14 cellular contexts compared by ENCODE assay signal in genomic region chr3:151630938-151631417, GRCh38.
DNase-seq lines count a peak whose midpoint lies in the region; ATAC-seq, FAIRE-seq and TF ChIP-seq lines count a peak whose summit lies in the region.
"Had no signal": no experiment of that assay in that cellular context is flagged by ENCODE, and none has a peak within 500 bp of the region (broad histone marks: within the 10 kb centered on the region; RNA-seq: fewer than 3 reads in every experiment).

No MANE protein-coding gene starts in this region.

- TF ChIP-seq CTCF in fibroblast of pulmonary artery (IDR thresholded peaks at IDR 0.05; ENCODE audit: low read length, missing control alignments), result no peak
- no peak for TF ChIP-seq CTCF in pancreas (IDR thresholded peaks at IDR 0.05)
- TF ChIP-seq CTCF in osteoblast (IDR thresholded peaks at IDR 0.05; ENCODE audit: extremely low read depth, low read depth, low read length), result no peak

- no peak overlapping the region for H3K4me3 ChIP-seq in fibroblast of pulmonary artery (replicated peaks; ENCODE audit: low read depth, low read length)
- no peak overlapping the region for H3K4me3 ChIP-seq in pancreas
- H3K4me3 ChIP-seq in osteoblast (ENCODE audit: insufficient read depth, low read length), result no peak overlapping the region

- DNase-seq in DMS53 (lab: John Stamatoyannopoulos, UW) (peak; percentile 75), NCI-H774 (lab: John Stamatoyannopoulos, UW) (peak; percentile 47), fibroblast of pulmonary artery (ENCODE audit: low read depth) (peak; percentile 93), pancreas (no peak), osteoblast (ENCODE audit: insufficient read length, low spot score, missing footprints) (no peak), iPS-NIHi11 (ENCODE audit: low spot score) (no peak), NCI-H748 (lab: John Stamatoyannopoulos, UW; ENCODE audit: unreplicated experiment) (no peak)
- no peak for DNase-seq in stimulated activated effector memory CD8-positive, alpha-beta T cell treated with anti-CD3 and anti-CD28 coated beads, Interleukin-12 subunit alpha, Interleukin-12 subunit beta, amount 100 ng/mL, for 72 hours (ENCODE audit: low spot score in 2 of 2)
- DNase-seq: activated naive CD4-positive, alpha-beta T cell treated with Interleukin-2 at 50 U/mL for 16 hours; CD4-positive, alpha-beta memory T cell; effector CD4-positive, alpha-beta T cell; H7; NCI-H526 had no signal

- H3K27ac ChIP-seq in pancreas (no peak overlapping the region), osteoblast (ENCODE audit: low read depth, low read length) (no peak overlapping the region)

- H2AFZ ChIP-seq in osteoblast (ENCODE audit: low read length), result no peak overlapping the region

- no peaks in the 10 kb centered on the region for H3K9me3 Mint-ChIP-seq in stimulated activated effector memory CD8-positive, alpha-beta T cell treated with anti-CD3 and anti-CD28 coated beads, Interleukin-12 subunit alpha, Interleukin-12 subunit beta, amount 100 ng/mL, for 72 hours
- H3K9me3 Mint-ChIP-seq: CD4-positive, alpha-beta memory T cell had no signal

- H3K4me3 Mint-ChIP-seq in stimulated activated effector memory CD8-positive, alpha-beta T cell treated with anti-CD3 and anti-CD28 coated beads, Interleukin-12 subunit alpha, Interleukin-12 subunit beta, amount 100 ng/mL, for 72 hours, result no peak overlapping the region
- H3K4me3 Mint-ChIP-seq: CD4-positive, alpha-beta memory T cell had no signal

- no peak overlapping the region for H3K4me2 ChIP-seq in osteoblast (ENCODE audit: insufficient read depth, low read length)

- intact Hi-C loops in pancreas (cut with DNase I), result no loop called here

- H3K27me3 ChIP-seq in pancreas (no peaks in the 10 kb centered on the region), osteoblast (ENCODE audit: insufficient read depth, low read length) (no peaks in the 10 kb centered on the region)

- no peaks in the 10 kb centered on the region for H4K20me1 ChIP-seq in osteoblast (ENCODE audit: insufficient read depth, low read length)

- peak; percentile 81 to 94 (median 89) for ATAC-seq in pancreas
- ATAC-seq in stimulated activated effector memory CD8-positive, alpha-beta T cell treated with anti-CD3 and anti-CD28 coated beads, Interleukin-12 subunit alpha, Interleukin-12 subunit beta, amount 100 ng/mL, for 72 hours, result no peak

- H3K4me1 ChIP-seq in pancreas, result peaks cover 0 to 17% (median 0%) of the 10 kb centered on the region in 3 donors
- no peaks in the 10 kb centered on the region for H3K4me1 ChIP-seq in osteoblast (ENCODE audit: insufficient read depth, low read length)

- WGBS in pancreas, 2 donors, result 16 to 21% methylated on average over 1 of the region's 1 CpG

- no peaks in the 10 kb centered on the region for H3K9me3 ChIP-seq in pancreas
- no peaks in the 10 kb centered on the region for H3K9me3 ChIP-seq in osteoblast (ENCODE audit: low read depth, low read length)

- H3K36me3 ChIP-seq in pancreas (no peaks in the 10 kb centered on the region), osteoblast (ENCODE audit: insufficient read depth, low read length) (no peaks in the 10 kb centered on the region)

- FAIRE-seq in pancreas (lab: Jason Lieb, UNC), result no peak
- FAIRE-seq: islet of Langerhans had no signal

- no peaks in the 10 kb centered on the region for H3K4me1 Mint-ChIP-seq in stimulated activated effector memory CD8-positive, alpha-beta T cell treated with anti-CD3 and anti-CD28 coated beads, Interleukin-12 subunit alpha, Interleukin-12 subunit beta, amount 100 ng/mL, for 72 hours
- H3K4me1 Mint-ChIP-seq: CD4-positive, alpha-beta memory T cell had no signal

- H3K36me3 Mint-ChIP-seq in stimulated activated effector memory CD8-positive, alpha-beta T cell treated with anti-CD3 and anti-CD28 coated beads, Interleukin-12 subunit alpha, Interleukin-12 subunit beta, amount 100 ng/mL, for 72 hours, result no peaks in the 10 kb centered on the region
- H3K36me3 Mint-ChIP-seq: CD4-positive, alpha-beta memory T cell had no signal

- H3K79me2 ChIP-seq in osteoblast (ENCODE audit: insufficient read depth, low read length), result no peaks in the 10 kb centered on the region

- no peak overlapping the region for H3K27ac Mint-ChIP-seq in stimulated activated effector memory CD8-positive, alpha-beta T cell treated with anti-CD3 and anti-CD28 coated beads, Interleukin-12 subunit alpha, Interleukin-12 subunit beta, amount 100 ng/mL, for 72 hours
- H3K27ac Mint-ChIP-seq: CD4-positive, alpha-beta memory T cell had no signal

Comparison
In these comparisons a context has a peak if more than half of its experiments do, and no peak if none do; other contexts are left out.
1. DNase-seq: peak in DMS53 (single experiment), NCI-H774 (single experiment) and fibroblast of pulmonary artery (single experiment); none in pancreas (0 of 6), osteoblast (single experiment), stimulated activated effector memory CD8-positive, alpha-beta T cell treated with anti-CD3 and anti-CD28 coated beads, Interleukin-12 subunit alpha, Interleukin-12 subunit beta, amount 100 ng/mL, for 72 hours (0 of 2), iPS-NIHi11 (single experiment) and NCI-H748 (single experiment).